ENCODE assay signal across 20 cellular contexts in the genomic region with DNA sequence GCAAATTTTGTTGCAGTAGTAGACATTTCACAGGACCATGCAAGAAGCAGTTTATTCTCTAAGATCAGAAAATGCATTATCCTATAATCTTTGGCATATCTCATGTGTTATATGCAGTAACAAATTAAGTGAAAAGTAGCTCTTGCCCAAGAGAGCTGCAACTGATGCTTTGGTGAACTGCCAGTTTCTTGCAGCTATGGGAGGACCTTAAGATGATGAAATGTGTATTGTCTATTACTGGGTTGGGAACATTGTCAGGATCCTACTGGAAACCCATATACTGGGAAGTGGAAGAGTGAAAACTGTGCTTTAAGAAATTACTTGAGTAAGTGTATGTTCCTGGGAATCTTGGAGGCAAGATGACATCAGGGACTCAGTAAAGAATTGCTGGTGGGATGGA.
DNase-seq lines count a peak whose midpoint lies in the region; ATAC-seq, FAIRE-seq and TF ChIP-seq lines count a peak whose summit lies in the region.
"Had no signal": no experiment of that assay in that cellular context is flagged by ENCODE, and none has a peak within 500 bp of the region (broad histone marks: within the 10 kb centered on the region; RNA-seq: fewer than 3 reads in every experiment).

No MANE protein-coding gene starts in this region.

- no peaks in the 10 kb centered on the region for H3K4me1 ChIP-seq in mesenchymal stem cell (ENCODE audit: control insufficient read depth, insufficient read depth, low read depth, low read length)
- H3K4me1 ChIP-seq: Caco-2 had no signal

- ATAC-seq in HG02678 (IDR thresholded peaks at IDR 0.05; ENCODE audit: unreplicated experiment) (no peak), GM18502 (IDR thresholded peaks at IDR 0.05; ENCODE audit: poor library complexity, unreplicated experiment) (no peak), HG03280 (IDR thresholded peaks at IDR 0.05; ENCODE audit: unreplicated experiment) (no peak)
- ATAC-seq: A549 had no signal

- no peaks in the 10 kb centered on the region for H3K36me3 ChIP-seq in mesenchymal stem cell (ENCODE audit: control insufficient read depth in 1 of 2, insufficient read depth in 2 of 2, low read depth in 1 of 2, low read length in 2 of 2)

- no peak overlapping the region for H3K4me2 ChIP-seq in mesenchymal stem cell (ENCODE audit: low read length, poor library complexity, severe bottlenecking)
- H3K4me2 ChIP-seq: A549 had no signal

- no peak overlapping the region for H2BK12ac ChIP-seq in mesenchymal stem cell (ENCODE audit: low read length in 2 of 2)

- H2BK120ac ChIP-seq in mesenchymal stem cell (ENCODE audit: low read depth, low read length): no peak overlapping the region

- H3K9me3 ChIP-seq in mesenchymal stem cell (ENCODE audit: control insufficient read depth, low read length): no peaks in the 10 kb centered on the region
- H3K9me3 ChIP-seq: A549, Caco-2 had no signal

- TF ChIP-seq CTCF in AG10803 (conservative IDR thresholded peaks at IDR 0.05; ENCODE audit: low read length) (no peak), GM13977 (IDR thresholded peaks at IDR 0.05; ENCODE audit: extremely low read depth, insufficient read depth, missing control alignments) (no peak)

- FAIRE-seq in HTR-8/SVneo (lab: Jason Lieb, UNC): peak; percentile 33
- FAIRE-seq: A549 had no signal

- H3K4me3 ChIP-seq in AG10803 (ENCODE audit: low read length) (no peak overlapping the region), mesenchymal stem cell (ENCODE audit: insufficient read depth in 1 of 2, low read depth in 1 of 2, low read length in 2 of 2) (no peak overlapping the region)
- H3K4me3 ChIP-seq: A549 had no signal

- DNase-seq in AG10803 (ENCODE audit: low read depth) (peak; percentile 87), HTR-8/SVneo (ENCODE audit: insufficient read length, low spot score) (no peak), fibroblast of gingiva (ENCODE audit: low read depth) (peak; percentile 81), mesenchymal stem cell (peak; percentile 36), GM13977 (ENCODE audit: low spot score) (no peak)
- DNase-seq: Caco-2; CD4-positive, CD25-positive, alpha-beta regulatory T cell; DMS153; H7; MV-4-11; NCI-H1417 treated with DMSO at 0.1 percent for 48 hours; NCI-H2029; NCI-H2171 treated with DMSO at 0.1 percent for 48 hours; NCI-H446 treated with DMSO at 0.1 percent for 48 hours; NCI-H774 had no signal

- no peak overlapping the region for H3K14ac ChIP-seq in mesenchymal stem cell (ENCODE audit: low read length in 2 of 2)

- H3K4ac ChIP-seq in mesenchymal stem cell (ENCODE audit: low read depth in 1 of 2, low read length in 2 of 2): no peak overlapping the region

- H3K18ac ChIP-seq in mesenchymal stem cell (ENCODE audit: low read depth in 1 of 2, low read length in 2 of 2): no peak overlapping the region

- H3K79me1 ChIP-seq in mesenchymal stem cell (replicated peaks; ENCODE audit: low read length, poor library complexity, severe bottlenecking): no peaks in the 10 kb centered on the region

- no peak overlapping the region for H2AK5ac ChIP-seq in mesenchymal stem cell (ENCODE audit: low read length, severe bottlenecking)

- no peak overlapping the region for H2BK15ac ChIP-seq in mesenchymal stem cell (ENCODE audit: low read depth, poor library complexity, severe bottlenecking)

- H2AFZ ChIP-seq in mesenchymal stem cell (ENCODE audit: low read depth, low read length): no peak overlapping the region

- H3K9ac ChIP-seq in mesenchymal stem cell (ENCODE audit: low read length): no peak overlapping the region

- H3K27me3 ChIP-seq in mesenchymal stem cell (ENCODE audit: control insufficient read depth in 1 of 2, insufficient read depth in 1 of 2, low read length in 2 of 2): peaks cover 0 to 30% of the 10 kb centered on the region in 2 experiments

- in situ Hi-C loops in GM13977 (cut with MboI; ENCODE audit: low pct_unique_long_range_greater_than_20kb, low sequenced_read_pairs, unreplicated experiment): no loop called here

- H3K27ac ChIP-seq in mesenchymal stem cell (ENCODE audit: low read length, poor library complexity, severe bottlenecking): no peak overlapping the region
- H3K27ac ChIP-seq: A549, RWPE1 had no signal

- H4K91ac ChIP-seq in mesenchymal stem cell (ENCODE audit: low read length): no peak overlapping the region

- no peak overlapping the region for H3K23ac ChIP-seq in mesenchymal stem cell (ENCODE audit: low read length in 2 of 2)

- no peak overlapping the region for H4K8ac ChIP-seq in mesenchymal stem cell (ENCODE audit: low read length)

- no peak overlapping the region for H2BK5ac ChIP-seq in mesenchymal stem cell (ENCODE audit: low read depth, low read length, poor library complexity, severe bottlenecking)

Comparison
In these comparisons a context has a peak if more than half of its experiments do, and no peak if none do; other contexts are left out.
1. DNase-seq: peak in AG10803 (single experiment), fibroblast of gingiva (single experiment) and mesenchymal stem cell (single experiment); none in HTR-8/SVneo (single experiment) and GM13977 (single experiment).